Comparison of ENCODE assay signal across 8 cellular contexts in the genomic region with DNA sequence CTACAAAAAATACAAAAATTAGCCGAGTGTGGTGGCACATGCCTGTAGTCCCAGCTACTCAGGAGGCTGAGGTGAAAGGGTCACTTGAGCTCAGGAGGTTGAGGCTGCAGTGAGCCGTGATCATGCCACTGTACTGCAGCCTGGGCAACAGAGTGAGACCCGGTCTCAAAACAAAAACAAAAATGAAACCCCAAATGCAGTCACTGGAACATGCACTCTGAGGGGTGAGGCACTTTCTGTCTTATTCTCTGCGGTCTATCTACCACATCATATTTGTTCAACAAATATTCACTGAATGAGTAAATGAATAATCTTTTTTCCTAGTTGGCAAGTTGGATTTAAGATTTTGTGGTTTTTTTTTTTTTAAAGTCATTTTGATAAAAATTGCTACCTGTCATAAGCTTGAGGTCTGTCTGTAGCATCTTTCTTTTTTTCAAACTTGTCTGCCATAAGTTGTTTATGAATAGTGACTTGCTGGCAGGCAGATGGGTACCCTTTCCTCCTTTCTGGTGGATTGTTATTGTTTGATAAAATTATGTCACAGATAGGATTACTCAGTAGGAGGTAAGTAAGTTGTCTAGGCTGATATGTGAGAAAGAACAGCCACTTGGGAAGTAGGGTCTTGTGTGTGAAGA.
DNase-seq lines count a peak whose midpoint lies in the region; ATAC-seq, FAIRE-seq and TF ChIP-seq lines count a peak whose summit lies in the region.

No MANE protein-coding gene starts in this region.

- ATAC-seq in GM21360 (IDR thresholded peaks at IDR 0.05; ENCODE audit: unreplicated experiment) = peak; percentile 64
- peak; percentile 92 for ATAC-seq in HG03354 (IDR thresholded peaks at IDR 0.05; ENCODE audit: poor library complexity, severe bottlenecking, unreplicated experiment)

- in situ Hi-C loops in GM13976 (cut with MboI; ENCODE audit: low sequenced_read_pairs, unreplicated experiment) (loop anchor here (25.0 kb wide), 1 partner anchor 235 kb away; no protein-coding TSS in a partner anchor), astrocyte of the spinal cord (cut with HindIII; ENCODE audit: low sequenced_read_pairs) (no loop called here)

- TF ChIP-seq CTCF in GM13976 (IDR thresholded peaks at IDR 0.05; ENCODE audit: borderline replicate concordance, control extremely low read depth, extremely low read depth, insufficient read depth, missing control alignments) (no peak), astrocyte of the spinal cord (IDR thresholded peaks at IDR 0.05; ENCODE audit: low read depth, low read length) (no peak)

- peak; percentile 55 for DNase-seq in GM13976 (ENCODE audit: low spot score)
- peak; percentile 54 for DNase-seq in astrocyte of the spinal cord (ENCODE audit: low read depth, low spot score)
- no peak for DNase-seq in urothelium cell line (ENCODE audit: low spot score)
- DNase-seq in GM19238 (ENCODE audit: insufficient read length, low spot score) = no peak
- DNase-seq in pons (ENCODE audit: low spot score) = no peak
- DNase-seq in DMS79 (lab: John Stamatoyannopoulos, UW) = no peak

- H3K4me3 ChIP-seq in astrocyte of the spinal cord (ENCODE audit: low read depth, low read length) = no peak overlapping the region

- no peak for FAIRE-seq in urothelium cell line (lab: Jason Lieb, UNC)

Comparison
In these comparisons a context has a peak if more than half of its experiments do, and no peak if none do; other contexts are left out.
1. DNase-seq: peak in GM13976 (single experiment) and astrocyte of the spinal cord (single experiment); none in urothelium cell line (single experiment), GM19238 (single experiment), pons (single experiment) and DMS79 (single experiment).